Comparison of ENCODE assay signal across 15 cellular contexts in genomic region chr22:50523458-50523805, GRCh38. TPM values are rescaled to one million over a fixed set of nuclear protein-coding genes. Genes with fewer than 3 reads are reported as not detected.
DNase-seq lines count a peak whose midpoint lies in the region; ATAC-seq and TF ChIP-seq lines count a peak whose summit lies in the region.
"Had no signal": no experiment of that assay in that cellular context is flagged by ENCODE, and none has a peak within 500 bp of the region (broad histone marks: within the 10 kb centered on the region; RNA-seq: fewer than 3 reads in every experiment).

No MANE protein-coding gene starts in this region.

- H3K27me3 Mint-ChIP-seq in activated T-cell treated with anti-CD3 and anti-CD28 coated beads, Interleukin-2, amount 50 U/mL, for 72 hours (ENCODE audit: low read depth): no peaks in the 10 kb centered on the region
- no peaks in the 10 kb centered on the region for H3K27me3 Mint-ChIP-seq in activated T-helper 1 cell treated with anti-CD3 and anti-CD28 coated beads, Interleukin-12 subunit alpha, Interleukin-12 subunit beta, Interleukin-2, Interleukin-4 antibody, amounts not matched to agents 30 ng/mL and 10 ng/mL and 1 ng/mL, durations not matched to agents 14 hours and 24 hours and 36 hours (ENCODE audit: insufficient read depth)
- H3K27me3 Mint-ChIP-seq: naive B cell had no signal

- peak overlapping the region; percentile 29 to 96 for H3K4me3 Mint-ChIP-seq in activated T-cell treated with anti-CD3 and anti-CD28 coated beads, Interleukin-2, amount 50 U/mL, for 72 hours
- H3K4me3 Mint-ChIP-seq in activated T-helper 1 cell treated with anti-CD3 and anti-CD28 coated beads, Interleukin-12 subunit alpha, Interleukin-12 subunit beta, Interleukin-2, Interleukin-4 antibody, amounts not matched to agents 30 ng/mL and 10 ng/mL and 1 ng/mL, durations not matched to agents 14 hours and 24 hours and 36 hours: peak overlapping the region; percentile 45

- TF ChIP-seq CTCF in osteoblast (IDR thresholded peaks at IDR 0.05; ENCODE audit: extremely low read depth, low read depth, low read length) (no peak), prostate gland (IDR thresholded peaks at IDR 0.05) (no peak)

- H3K27ac ChIP-seq in osteoblast (ENCODE audit: low read depth, low read length) (no peak overlapping the region), prostate gland (no peak overlapping the region)
- H3K27ac ChIP-seq: upper lobe of right lung had no signal

- H3K27me3 ChIP-seq in osteoblast (ENCODE audit: insufficient read depth, low read length) (no peaks in the 10 kb centered on the region), prostate gland (replicated peaks; ENCODE audit: insufficient read depth) (no peaks in the 10 kb centered on the region)
- H3K27me3 ChIP-seq: upper lobe of right lung had no signal

- H3K36me3 Mint-ChIP-seq in activated T-cell treated with anti-CD3 and anti-CD28 coated beads, Interleukin-2, amount 50 U/mL, for 72 hours (ENCODE audit: insufficient read depth in 2 of 2): peaks cover 9 to 22% of the 10 kb centered on the region in 2 donors
- peaks cover 15% of the 10 kb centered on the region for H3K36me3 Mint-ChIP-seq in activated T-helper 1 cell treated with anti-CD3 and anti-CD28 coated beads, Interleukin-12 subunit alpha, Interleukin-12 subunit beta, Interleukin-2, Interleukin-4 antibody, amounts not matched to agents 30 ng/mL and 10 ng/mL and 1 ng/mL, durations not matched to agents 14 hours and 24 hours and 36 hours (ENCODE audit: low read depth)
- H3K36me3 Mint-ChIP-seq: naive B cell had no signal

- no peak overlapping the region for H3K4me3 ChIP-seq in osteoblast (ENCODE audit: insufficient read depth, low read length)
- no peak overlapping the region for H3K4me3 ChIP-seq in prostate gland

- DNase-seq in activated T-cell treated with anti-CD3 and anti-CD28 coated beads, Interleukin-2, amount 50 U/mL, for 72 hours: no peak
- DNase-seq in activated T-cell treated with anti-CD3 and anti-CD28 coated beads for 4 hours (no peak), osteoblast (ENCODE audit: insufficient read length, low spot score, missing footprints) (peak; percentile 58), T-helper 9 cell (no peak), prostate gland (ENCODE audit: low spot score) (no peak)
- no peak for DNase-seq in activated T-helper 1 cell treated with anti-CD3 and anti-CD28 coated beads, Interleukin-12 subunit alpha, Interleukin-12 subunit beta, Interleukin-2, Interleukin-4 antibody, amounts not matched to agents 30 ng/mL and 10 ng/mL and 1 ng/mL, durations not matched to agents 14 hours and 24 hours and 36 hours (ENCODE audit: low spot score)
- DNase-seq: activated CD4-positive, alpha-beta T cell treated with anti-CD3 and anti-CD28 coated beads for 4 hours; anterior cingulate cortex; DMS79; effector CD4-positive, alpha-beta T cell; naive B cell; NCI-H1436; NCI-H82; upper lobe of right lung had no signal

- no peak for ATAC-seq in activated T-cell treated with anti-CD3 and anti-CD28 coated beads, Interleukin-2, amount 50 U/mL, for 72 hours (replicated peaks in 1 of 2)
- ATAC-seq: upper lobe of right lung had no signal

- peaks cover 34% of the 10 kb centered on the region for H3K4me1 Mint-ChIP-seq in activated T-cell treated with anti-CD3 and anti-CD28 coated beads, Interleukin-2, amount 50 U/mL, for 72 hours (ENCODE audit: low read depth)
- peaks cover 29% of the 10 kb centered on the region for H3K4me1 Mint-ChIP-seq in activated T-helper 1 cell treated with anti-CD3 and anti-CD28 coated beads, Interleukin-12 subunit alpha, Interleukin-12 subunit beta, Interleukin-2, Interleukin-4 antibody, amounts not matched to agents 30 ng/mL and 10 ng/mL and 1 ng/mL, durations not matched to agents 14 hours and 24 hours and 36 hours (ENCODE audit: low read depth)

- intact Hi-C loops in activated T-helper 1 cell treated with anti-CD3 and anti-CD28 coated beads, Interleukin-12 subunit alpha, Interleukin-12 subunit beta, Interleukin-2, Interleukin-4 antibody, amounts not matched to agents 30 ng/mL and 10 ng/mL and 1 ng/mL, durations not matched to agents 14 hours and 24 hours and 36 hours (cut with micrococcal nuclease): no loop called here
- intact Hi-C loops in prostate gland (cut with DNase I): no loop called here

- TF ChIP-seq POLR2A in prostate gland (IDR thresholded peaks at IDR 0.05): no peak

- H2AFZ ChIP-seq in osteoblast (ENCODE audit: low read length): no peak overlapping the region

- WGBS in prostate gland: 86% methylated on average over 16 of the region's 16 CpGs

- no peaks in the 10 kb centered on the region for H3K9me3 ChIP-seq in osteoblast (ENCODE audit: low read depth, low read length)
- H3K9me3 ChIP-seq in prostate gland: no peaks in the 10 kb centered on the region
- H3K9me3 ChIP-seq: SK-N-SH, upper lobe of right lung had no signal

- H3K79me2 ChIP-seq in osteoblast (ENCODE audit: insufficient read depth, low read length): peaks cover 30% of the 10 kb centered on the region

- H3K27ac Mint-ChIP-seq in activated T-cell treated with anti-CD3 and anti-CD28 coated beads, Interleukin-2, amount 50 U/mL, for 72 hours: no peak overlapping the region
- no peak overlapping the region for H3K27ac Mint-ChIP-seq in activated T-helper 1 cell treated with anti-CD3 and anti-CD28 coated beads, Interleukin-12 subunit alpha, Interleukin-12 subunit beta, Interleukin-2, Interleukin-4 antibody, amounts not matched to agents 30 ng/mL and 10 ng/mL and 1 ng/mL, durations not matched to agents 14 hours and 24 hours and 36 hours

- peaks cover 13% of the 10 kb centered on the region for H3K4me1 ChIP-seq in osteoblast (ENCODE audit: insufficient read depth, low read length)
- peaks cover 7% of the 10 kb centered on the region for H3K4me1 ChIP-seq in prostate gland (replicated peaks)

- no peak overlapping the region for H3K4me2 ChIP-seq in osteoblast (ENCODE audit: insufficient read depth, low read length)

- H3K9me3 Mint-ChIP-seq in activated T-cell treated with anti-CD3 and anti-CD28 coated beads, Interleukin-2, amount 50 U/mL, for 72 hours: no peaks in the 10 kb centered on the region
- H3K9me3 Mint-ChIP-seq in activated T-helper 1 cell treated with anti-CD3 and anti-CD28 coated beads, Interleukin-12 subunit alpha, Interleukin-12 subunit beta, Interleukin-2, Interleukin-4 antibody, amounts not matched to agents 30 ng/mL and 10 ng/mL and 1 ng/mL, durations not matched to agents 14 hours and 24 hours and 36 hours: no peaks in the 10 kb centered on the region
- H3K9me3 Mint-ChIP-seq: naive B cell had no signal

- peaks cover 23% of the 10 kb centered on the region for H4K20me1 ChIP-seq in osteoblast (ENCODE audit: insufficient read depth, low read length)

- H3K36me3 ChIP-seq in osteoblast (ENCODE audit: insufficient read depth, low read length) (peaks cover 25% of the 10 kb centered on the region), prostate gland (peaks cover 0 to 8% of the 10 kb centered on the region in 2 donors)

RNA-seq across cellular contexts. Expression of gene SCO2, which starts 2.0 kb away (rescaled TPM):
- 1 to 10 TPM; 8.3 to 8.5 TPM for total RNA-seq in activated T-cell treated with anti-CD3 and anti-CD28 coated beads, Interleukin-2, amount 50 U/mL, for 72 hours
- total RNA-seq in activated T-helper 1 cell treated with anti-CD3 and anti-CD28 coated beads, Interleukin-12 subunit alpha, Interleukin-12 subunit beta, Interleukin-2, Interleukin-4 antibody, amounts not matched to agents 30 ng/mL and 10 ng/mL and 1 ng/mL, durations not matched to agents 14 hours and 24 hours and 36 hours: 8.7 and 14.8 TPM in 2 replicates
- total RNA-seq in osteoblast (5.1 and 5.6 TPM in 2 replicates), prostate gland (1 to 10 TPM; 1.5 to 8.3 TPM)

RNA-seq across cellular contexts. Expression of gene TYMP, which starts 6.4 kb away (rescaled TPM):
- 100 to 1,000 TPM in 1 of 2 donors, 10 to 100 TPM in 1; 71.5 to 101 TPM for total RNA-seq in activated T-cell treated with anti-CD3 and anti-CD28 coated beads, Interleukin-2, amount 50 U/mL, for 72 hours
- 57.2 and 59.9 TPM in 2 replicates for total RNA-seq in activated T-helper 1 cell treated with anti-CD3 and anti-CD28 coated beads, Interleukin-12 subunit alpha, Interleukin-12 subunit beta, Interleukin-2, Interleukin-4 antibody, amounts not matched to agents 30 ng/mL and 10 ng/mL and 1 ng/mL, durations not matched to agents 14 hours and 24 hours and 36 hours
- total RNA-seq in osteoblast: 14.4 and 30.0 TPM in 2 replicates
- 10 to 100 TPM; 35.8 to 42.8 TPM for total RNA-seq in prostate gland

RNA-seq across cellular contexts. Expression of gene NCAPH2, which starts 15.4 kb away (rescaled TPM):
- 100 to 1,000 TPM; 120 to 141 TPM for total RNA-seq in activated T-cell treated with anti-CD3 and anti-CD28 coated beads, Interleukin-2, amount 50 U/mL, for 72 hours
- total RNA-seq in activated T-helper 1 cell treated with anti-CD3 and anti-CD28 coated beads, Interleukin-12 subunit alpha, Interleukin-12 subunit beta, Interleukin-2, Interleukin-4 antibody, amounts not matched to agents 30 ng/mL and 10 ng/mL and 1 ng/mL, durations not matched to agents 14 hours and 24 hours and 36 hours: 133 and 134 TPM in 2 replicates
- total RNA-seq in osteoblast: 24.2 and 27.5 TPM in 2 replicates
- 10 to 100 TPM; 43.7 to 59.6 TPM for total RNA-seq in prostate gland

RNA-seq across cellular contexts. Expression of gene LMF2, which starts 15.9 kb away (rescaled TPM):
- 10 to 100 TPM; 64.8 to 64.9 TPM for total RNA-seq in activated T-cell treated with anti-CD3 and anti-CD28 coated beads, Interleukin-2, amount 50 U/mL, for 72 hours
- 79.5 and 81.2 TPM in 2 replicates for total RNA-seq in activated T-helper 1 cell treated with anti-CD3 and anti-CD28 coated beads, Interleukin-12 subunit alpha, Interleukin-12 subunit beta, Interleukin-2, Interleukin-4 antibody, amounts not matched to agents 30 ng/mL and 10 ng/mL and 1 ng/mL, durations not matched to agents 14 hours and 24 hours and 36 hours
- total RNA-seq in osteoblast: 56.8 and 60.7 TPM in 2 replicates
- 10 to 100 TPM; 76.6 to 94.3 TPM for total RNA-seq in prostate gland

RNA-seq across cellular contexts. Expression of gene KLHDC7B, which starts 22.3 kb away (rescaled TPM):
- total RNA-seq in activated T-cell treated with anti-CD3 and anti-CD28 coated beads, Interleukin-2, amount 50 U/mL, for 72 hours: 10 to 100 TPM; 45.5 to 49.1 TPM
- 5.5 TPM in 2 replicates for total RNA-seq in activated T-helper 1 cell treated with anti-CD3 and anti-CD28 coated beads, Interleukin-12 subunit alpha, Interleukin-12 subunit beta, Interleukin-2, Interleukin-4 antibody, amounts not matched to agents 30 ng/mL and 10 ng/mL and 1 ng/mL, durations not matched to agents 14 hours and 24 hours and 36 hours
- total RNA-seq in osteoblast: 0.29 and 0.72 TPM in 2 replicates
- under 1 TPM in 1 of 2 donors, not detected in 1; 0.62 TPM for total RNA-seq in prostate gland
